ENCODE assay signal across 20 cellular contexts in the genomic region with DNA sequence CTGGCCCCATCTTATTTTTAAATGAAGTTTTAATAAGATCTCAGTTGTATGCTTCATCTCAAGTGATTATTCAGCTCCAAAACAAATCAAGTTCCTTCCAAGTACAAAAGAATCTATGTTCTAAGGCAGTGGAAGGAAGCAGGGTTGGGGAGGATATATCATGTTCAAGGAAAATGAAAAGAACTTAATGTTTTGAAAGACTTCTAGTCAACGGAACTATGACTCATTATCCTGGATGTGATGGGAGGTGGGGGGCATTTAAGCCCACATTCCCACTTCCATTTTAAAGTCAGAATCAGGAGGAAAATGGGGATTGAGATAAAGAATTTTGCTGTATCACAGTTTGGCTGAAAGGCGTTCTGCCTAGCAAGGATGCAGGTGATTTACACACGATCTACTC. TPM values are rescaled to one million over a fixed set of nuclear protein-coding genes. Genes with fewer than 3 reads are reported as not detected.
DNase-seq lines count a peak whose midpoint lies in the region; ATAC-seq lines count a peak whose summit lies in the region.
"Had no signal": no experiment of that assay in that cellular context is flagged by ENCODE, and none has a peak within 500 bp of the region (broad histone marks: within the 10 kb centered on the region; RNA-seq: fewer than 3 reads in every experiment).

No MANE protein-coding gene starts in this region.

- H3K9me3 Mint-ChIP-seq in stimulated activated naive B cell treated with anti-CD40 and anti-IgM and Interleukin-4, amounts not matched to agents 10 μg/mL and 1 μg/mL and 100 μg/mL, for 72 hours, result peaks cover 8 to 11% of the 10 kb centered on the region in 2 donors

- H3K4me1 Mint-ChIP-seq in stimulated activated naive B cell treated with anti-CD40 and anti-IgM and Interleukin-4, amounts not matched to agents 10 μg/mL and 1 μg/mL and 100 μg/mL, for 72 hours, result no peaks in the 10 kb centered on the region
- H3K4me1 Mint-ChIP-seq: CD14-positive monocyte; CD4-positive, alpha-beta memory T cell; CD4-positive, CD25-positive, alpha-beta regulatory T cell; CD8-positive, alpha-beta memory T cell had no signal

- ATAC-seq in activated CD4-positive, CD25-positive, alpha-beta regulatory T cell treated with anti-CD3 and anti-CD28 coated beads, Interleukin-2, amount 50 U/mL, for 24 hours, result no peak
- no peak for ATAC-seq in stimulated activated naive B cell treated with anti-CD40 and anti-IgM and Interleukin-4, amounts not matched to agents 10 μg/mL and 1 μg/mL and 100 μg/mL, for 72 hours (replicated peaks)
- ATAC-seq in GM21786 (IDR thresholded peaks at IDR 0.05; ENCODE audit: unreplicated experiment), result no peak

- no peak overlapping the region for H3K4me3 Mint-ChIP-seq in stimulated activated naive B cell treated with anti-CD40 and anti-IgM and Interleukin-4, amounts not matched to agents 10 μg/mL and 1 μg/mL and 100 μg/mL, for 72 hours
- H3K4me3 Mint-ChIP-seq: CD14-positive monocyte; CD4-positive, CD25-positive, alpha-beta regulatory T cell; CD8-positive, alpha-beta memory T cell had no signal

- no peak overlapping the region for H3K27ac Mint-ChIP-seq in stimulated activated naive B cell treated with anti-CD40 and anti-IgM and Interleukin-4, amounts not matched to agents 10 μg/mL and 1 μg/mL and 100 μg/mL, for 72 hours
- H3K27ac Mint-ChIP-seq: CD14-positive monocyte; CD4-positive, alpha-beta memory T cell; CD4-positive, CD25-positive, alpha-beta regulatory T cell had no signal

- peak; percentile 66 for DNase-seq in COLO829 (ENCODE audit: low spot score)
- DNase-seq in HT1080 (ENCODE audit: low read depth), result peak; percentile 64
- peak; percentile 60 for DNase-seq in dermis blood vessel endothelial cell
- peak; percentile 67 for DNase-seq in foreskin melanocyte
- DNase-seq in superior temporal gyrus (ENCODE audit: extremely low spot score), result no peak
- DNase-seq in stimulated activated naive B cell treated with anti-CD40 and anti-IgM and Interleukin-4, amounts not matched to agents 10 μg/mL and 1 μg/mL and 100 μg/mL, for 72 hours, result no peak
- DNase-seq: 8988T; ACHN; BE2C; C1 segment of cervical spinal cord; Caco-2; Calu3; CD4-positive, alpha-beta memory T cell; CD4-positive, CD25-positive, alpha-beta regulatory T cell; CD8-positive, alpha-beta memory T cell; DMS79 treated with DMSO at 0.1 percent for 48 hours; GF-D8 had no signal

- H3K27me3 Mint-ChIP-seq in stimulated activated naive B cell treated with anti-CD40 and anti-IgM and Interleukin-4, amounts not matched to agents 10 μg/mL and 1 μg/mL and 100 μg/mL, for 72 hours, result no peaks in the 10 kb centered on the region
- H3K27me3 Mint-ChIP-seq: CD4-positive, alpha-beta memory T cell had no signal

- peaks cover 0 to 4% of the 10 kb centered on the region in 2 donors for H3K36me3 Mint-ChIP-seq in stimulated activated naive B cell treated with anti-CD40 and anti-IgM and Interleukin-4, amounts not matched to agents 10 μg/mL and 1 μg/mL and 100 μg/mL, for 72 hours
- H3K36me3 Mint-ChIP-seq: CD14-positive monocyte; CD4-positive, CD25-positive, alpha-beta regulatory T cell had no signal

RNA-seq across cellular contexts. Expression of gene FANK1, which starts 59.4 kb away (rescaled TPM):
- 0.42 TPM in 1 of 2 replicates, not detected in the other for total RNA-seq in HT1080 (2014; rRNA removed; shearing (Covaris generic))
- polyA plus RNA-seq in HT1080 (2015; cell fraction: cytosol; rRNA removed), result 0.43 and 0.50 TPM in 2 replicates
- polyA plus RNA-seq in HT1080 (2015; cell fraction: nucleus; rRNA removed), result 2.2 and 2.3 TPM in 2 replicates
- 0.51 and 0.65 TPM in 2 replicates for total RNA-seq in dermis blood vessel endothelial cell
- polyA plus RNA-seq: CD14-positive monocyte; CD4-positive, alpha-beta memory T cell; CD8-positive, alpha-beta memory T cell had no signal

Comparison
In these comparisons a context has a peak if more than half of its experiments do, and no peak if none do; other contexts are left out.
1. DNase-seq: peak in COLO829 (single experiment), HT1080 (single experiment), dermis blood vessel endothelial cell (single experiment) and foreskin melanocyte (single experiment); none in superior temporal gyrus (single experiment) and stimulated activated naive B cell treated with anti-CD40 and anti-IgM and Interleukin-4, amounts not matched to agents 10 μg/mL and 1 μg/mL and 100 μg/mL, for 72 hours (single experiment).